12 cellular contexts compared by ENCODE assay signal in the genomic region with DNA sequence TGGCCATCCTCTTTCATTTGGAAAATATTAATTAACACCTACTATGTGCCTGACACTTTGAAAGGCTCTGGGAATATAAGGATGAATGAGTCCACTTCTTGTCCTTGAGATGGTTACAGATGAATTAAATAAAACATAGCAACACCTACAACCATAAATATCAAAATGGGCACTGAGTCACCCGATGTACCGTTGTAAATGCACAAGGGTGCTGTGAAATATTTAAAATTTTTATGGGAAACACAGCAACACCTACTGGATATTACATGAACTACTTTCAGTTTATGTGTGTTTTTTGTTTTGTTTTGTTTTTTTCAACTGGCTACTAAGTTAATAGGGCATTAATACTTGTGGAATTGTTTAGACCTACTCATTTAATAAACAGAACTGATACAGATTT.
A peak's percentile ranks its signal among the peaks of the same experiment; 100 is the strongest.
DNase-seq lines count a peak whose midpoint lies in the region; ATAC-seq and TF ChIP-seq lines count a peak whose summit lies in the region.
"Had no signal": no experiment of that assay in that cellular context is flagged by ENCODE, and none has a peak within 500 bp of the region (broad histone marks: within the 10 kb centered on the region; RNA-seq: fewer than 3 reads in every experiment).

No MANE protein-coding gene starts in this region.

- TF ChIP-seq CTCF in NB4 (IDR thresholded peaks at IDR 0.05; ENCODE audit: low read depth, low read length) (no peak), choroid plexus epithelial cell (conservative IDR thresholded peaks at IDR 0.05; ENCODE audit: low read depth, low read length) (peak; percentile 60), osteoblast (IDR thresholded peaks at IDR 0.05; ENCODE audit: extremely low read depth, low read depth, low read length) (peak; percentile 47), GM10248 (IDR thresholded peaks at IDR 0.05; ENCODE audit: control extremely low read depth, extremely low read depth, low read depth, missing control alignments) (no peak)

- H4K20me1 ChIP-seq in osteoblast (ENCODE audit: insufficient read depth, low read length) = no peaks in the 10 kb centered on the region

- no peaks in the 10 kb centered on the region for H3K79me2 ChIP-seq in osteoblast (ENCODE audit: insufficient read depth, low read length)

- POLR2A ChIA-PET in GM10248 (lab: Yijun Ruan, JAX) = no interaction called here

- peak overlapping the region; percentile 27 for H3K27ac ChIP-seq in osteoblast (ENCODE audit: low read depth, low read length)
- H3K27ac ChIP-seq: vagina had no signal

- DNase-seq in NCI-H2171 treated with DMSO at 0.1 percent for 48 hours (lab: John Stamatoyannopoulos, UW) (peak; percentile 22), NCI-H2171 (lab: John Stamatoyannopoulos, UW) (no peak), NB4 (ENCODE audit: low read depth) (peak; percentile 3), choroid plexus epithelial cell (ENCODE audit: low read depth) (peak; percentile 55), osteoblast (ENCODE audit: insufficient read length, low spot score, missing footprints) (peak; percentile 68), GM10248 (ENCODE audit: extremely low spot score) (no peak)
- DNase-seq: cortex of kidney, immature natural killer cell, NCI-H2029 treated with DMSO at 0.1 percent for 48 hours had no signal

- H3K27me3 ChIP-seq in osteoblast (ENCODE audit: insufficient read depth, low read length) = no peaks in the 10 kb centered on the region
- H3K27me3 ChIP-seq: vagina had no signal

- CTCF ChIA-PET in GM10248 (lab: Yijun Ruan, JAX) = no interaction called here

- no peaks in the 10 kb centered on the region for H3K9me3 ChIP-seq in osteoblast (ENCODE audit: low read depth, low read length)
- H3K9me3 ChIP-seq: vagina had no signal

- H3K4me1 ChIP-seq in osteoblast (ENCODE audit: insufficient read depth, low read length) = no peaks in the 10 kb centered on the region

- H3K4me2 ChIP-seq in osteoblast (ENCODE audit: insufficient read depth, low read length) = no peak overlapping the region

- no peak for TF ChIP-seq POLR2A in NB4 (IDR thresholded peaks at IDR 0.05; ENCODE audit: extremely low read depth, insufficient read length)

- H3K36me3 ChIP-seq in osteoblast (ENCODE audit: insufficient read depth, low read length) = no peaks in the 10 kb centered on the region
- H3K36me3 ChIP-seq: vagina had no signal

- H3K4me3 ChIP-seq in NB4 (ENCODE audit: low read depth, low read length) (no peak overlapping the region), choroid plexus epithelial cell (ENCODE audit: low read depth, low read length) (no peak overlapping the region), osteoblast (ENCODE audit: insufficient read depth, low read length) (no peak overlapping the region)
- H3K4me3 ChIP-seq: vagina had no signal

- no peak overlapping the region for H2AFZ ChIP-seq in osteoblast (ENCODE audit: low read length)

- ATAC-seq in GM19023 (IDR thresholded peaks at IDR 0.05; ENCODE audit: unreplicated experiment) (no peak), GM19397 (IDR thresholded peaks at IDR 0.05; ENCODE audit: unreplicated experiment) (no peak)

Comparison
In these comparisons a context has a peak if more than half of its experiments do, and no peak if none do; other contexts are left out.
1. DNase-seq: peak in NCI-H2171 treated with DMSO at 0.1 percent for 48 hours (single experiment), NB4 (single experiment), choroid plexus epithelial cell (single experiment) and osteoblast (single experiment); none in NCI-H2171 (single experiment) and GM10248 (single experiment).
2. CTCF ChIP-seq: peak in choroid plexus epithelial cell (single experiment) and osteoblast (single experiment); none in NB4 (single experiment) and GM10248 (single experiment).